ENCODE assay signal across 9 cellular contexts in the genomic region with DNA sequence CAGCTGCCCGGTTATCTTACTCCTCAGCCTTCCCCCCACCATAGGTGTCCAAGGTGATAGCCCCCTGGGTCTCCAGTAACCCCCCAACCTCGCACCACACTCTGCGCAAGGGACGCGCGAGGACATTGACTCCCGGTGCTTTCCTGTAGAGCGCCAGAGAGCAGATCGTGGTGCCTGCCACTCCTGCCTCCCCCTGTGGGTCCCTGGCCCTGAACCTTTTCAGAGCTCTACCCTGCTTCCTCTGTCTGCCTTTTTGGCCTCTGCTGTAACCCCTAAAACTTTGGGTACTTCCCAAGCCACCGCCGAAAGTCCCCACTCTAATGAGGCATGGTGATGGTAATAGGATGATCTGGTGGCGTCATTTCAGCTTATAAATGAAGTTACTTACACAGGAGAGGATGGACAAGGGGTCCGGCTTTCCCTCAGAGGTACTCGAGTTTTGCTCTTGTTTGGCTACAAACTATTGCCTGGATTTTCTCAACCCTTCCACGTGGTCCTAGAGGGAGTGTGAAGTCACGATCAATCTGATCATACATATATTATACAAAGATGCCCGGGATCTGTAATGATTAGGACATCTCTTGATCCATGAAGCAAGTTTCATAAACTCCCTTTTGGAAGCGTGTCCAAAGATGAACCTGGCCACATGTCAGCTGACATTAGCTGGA. TPM values are rescaled to one million over a fixed set of nuclear protein-coding genes. Genes with fewer than 3 reads are reported as not detected.
DNase-seq lines count a peak whose midpoint lies in the region; ATAC-seq and TF ChIP-seq lines count a peak whose summit lies in the region.
"Had no signal": no experiment of that assay in that cellular context is flagged by ENCODE, and none has a peak within 500 bp of the region (broad histone marks: within the 10 kb centered on the region; RNA-seq: fewer than 3 reads in every experiment).

No MANE protein-coding gene starts in this region.

- TF ChIP-seq CTCF in AG09309 (IDR thresholded peaks at IDR 0.05; ENCODE audit: control insufficient read depth, insufficient read depth, low read depth, low read length, missing control alignments) (no peak), WI38 (IDR thresholded peaks at IDR 0.05; ENCODE audit: low read depth, low read length) (no peak), glutamatergic neuron (IDR thresholded peaks at IDR 0.05; ENCODE audit: partially characterized antibody, unreplicated experiment) (no peak), prostate gland (IDR thresholded peaks at IDR 0.05) (no peak), natural killer cell (IDR thresholded peaks at IDR 0.05) (no peak)

- WGBS in prostate gland = 46% methylated on average over 18 of the region's 18 CpGs

- intact Hi-C loops in prostate gland (cut with DNase I) = loop anchor here (5.0 to 10.0 kb wide), 2 partner anchors 181 to 1148 kb away; no protein-coding TSS in a partner anchor
- intact Hi-C loops in natural killer cell (cut with micrococcal nuclease) = no loop called here

- H3K4me3 ChIP-seq in AG09309 (ENCODE audit: control insufficient read depth, low read depth, low read length) (peak overlapping the region; percentile 97), WI38 (ENCODE audit: low read depth, low read length) (peak overlapping the region; percentile 93), prostate gland (peak overlapping the region; percentile 44 to 49)

- no peak for ATAC-seq in GM18907 (IDR thresholded peaks at IDR 0.05; ENCODE audit: unreplicated experiment)
- ATAC-seq in natural killer cell = no peak
- ATAC-seq in HG03342 (IDR thresholded peaks at IDR 0.05; ENCODE audit: unreplicated experiment) = no peak

- H3K36me3 Mint-ChIP-seq in glutamatergic neuron (ENCODE audit: unreplicated experiment) (no peaks in the 10 kb centered on the region), natural killer cell (peaks cover 7% of the 10 kb centered on the region)

- TF ChIP-seq POLR2A in prostate gland (IDR thresholded peaks at IDR 0.05) = no peak

- no peaks in the 10 kb centered on the region for H3K36me3 ChIP-seq in prostate gland

- H3K27ac Mint-ChIP-seq in glutamatergic neuron (ENCODE audit: unreplicated experiment) (no peak overlapping the region), natural killer cell (no peak overlapping the region)
- H3K27ac Mint-ChIP-seq: CD4-positive, alpha-beta memory T cell had no signal

- no peaks in the 10 kb centered on the region for H3K27me3 ChIP-seq in prostate gland (replicated peaks; ENCODE audit: insufficient read depth)

- peaks cover 5% of the 10 kb centered on the region for H3K4me1 ChIP-seq in prostate gland (replicated peaks)

- DNase-seq in AG09309 (ENCODE audit: low read depth) (no peak), glutamatergic neuron (no peak), prostate gland (ENCODE audit: low spot score) (no peak), natural killer cell (no peak), SHP77 (lab: John Stamatoyannopoulos, UW) (no peak)
- DNase-seq: CD4-positive, alpha-beta memory T cell had no signal

- H3K9me3 Mint-ChIP-seq in glutamatergic neuron (ENCODE audit: unreplicated experiment) = peaks cover 8% of the 10 kb centered on the region
- H3K9me3 Mint-ChIP-seq in natural killer cell = no peaks in the 10 kb centered on the region

- peaks cover 19% of the 10 kb centered on the region for H3K27me3 Mint-ChIP-seq in glutamatergic neuron (ENCODE audit: unreplicated experiment)
- H3K27me3 Mint-ChIP-seq in natural killer cell (ENCODE audit: low read depth in 2 of 2) = peaks cover 24 to 27% of the 10 kb centered on the region in 2 donors

- H3K9me3 ChIP-seq in prostate gland = no peaks in the 10 kb centered on the region

- H3K4me3 Mint-ChIP-seq in glutamatergic neuron (ENCODE audit: unreplicated experiment) (peak overlapping the region; percentile 55), natural killer cell (no peak overlapping the region)

- peaks cover 8% of the 10 kb centered on the region for H3K4me1 Mint-ChIP-seq in glutamatergic neuron (ENCODE audit: low read depth, unreplicated experiment)
- no peaks in the 10 kb centered on the region for H3K4me1 Mint-ChIP-seq in natural killer cell

- H3K27ac ChIP-seq in prostate gland = peak overlapping the region; percentile 78 to 86

RNA-seq across cellular contexts. Expression of a gene that starts 2.1 kb away (rescaled TPM):
- total RNA-seq in glutamatergic neuron (ENCODE audit: unreplicated experiment) (2.6 TPM), prostate gland (10 to 100 TPM; 24.2 to 70.5 TPM), natural killer cell (not detected)
- total RNA-seq: CD4-positive, alpha-beta memory T cell had no signal

Comparison
In these comparisons a context has a peak if more than half of its experiments do, and no peak if none do; other contexts are left out.
1. H3K4me3 ChIP-seq: peak in every context shown above with its lines; median percentile 97 in AG09309; 93 in WI38; 46 in prostate gland.